Comparison of ENCODE assay signal across 30 cellular contexts in the genomic region with DNA sequence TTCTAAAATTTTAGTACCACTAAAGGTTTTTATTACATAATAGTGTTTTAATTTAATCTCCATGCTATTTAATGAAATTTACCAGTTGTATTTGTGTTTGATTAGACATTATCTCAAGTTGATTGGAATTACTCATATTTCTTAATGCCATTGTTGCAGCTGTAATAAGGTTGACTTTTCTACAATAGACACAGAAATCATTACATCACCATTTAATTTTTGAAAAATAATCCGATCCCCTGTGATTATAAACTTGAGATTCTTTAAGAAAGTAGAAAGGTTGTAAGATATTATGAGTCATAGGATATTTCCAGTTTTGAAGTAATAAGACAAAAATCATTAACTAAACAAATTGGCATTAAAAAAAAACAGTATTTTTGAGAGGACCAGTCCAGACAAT.
"Had no signal": no experiment of that assay in that cellular context is flagged by ENCODE, and none has a peak within 500 bp of the region (broad histone marks: within the 10 kb centered on the region; RNA-seq: fewer than 3 reads in every experiment).

No MANE protein-coding gene starts in this region.

- DNase-seq: activated CD4-positive, alpha-beta memory T cell treated with anti-CD3 and anti-CD28 coated beads, Interleukin-2, amount 10 ng/mL, durations not matched to agents 7 days and 5 days; activated CD4-positive, alpha-beta T cell treated with anti-CD3 and anti-CD28 coated beads for 4 hours; activated CD4-positive, alpha-beta T cell treated with anti-CD3 and anti-CD28 coated beads, Interleukin-2, amount 10 ng/mL, durations not matched to agents 7 days and 5 days; activated CD4-positive, alpha-beta T cell treated with anti-CD3 and anti-CD28 coated beads, Interleukin-2, amount 50 U/mL, for 4 hours; activated CD4-positive, CD25-positive, alpha-beta regulatory T cell; activated CD4-positive, CD25-positive, alpha-beta regulatory T cell treated with anti-CD3 and anti-CD28 coated beads, Interleukin-2, amount 50 U/mL, for 72 hours; activated CD8-positive, alpha-beta memory T cell treated with anti-CD3 and anti-CD28 coated beads, Interleukin-2, amount 50 U/mL, for 48 hours; activated gamma-delta T cell; activated naive CD4-positive, alpha-beta T cell; activated naive CD4-positive, alpha-beta T cell treated with anti-CD3 and anti-CD28 coated beads, Interleukin-2, amount 10 ng/mL, durations not matched to agents 7 days and 5 days; activated naive CD8-positive, alpha-beta T cell treated with anti-CD3 and anti-CD28 coated beads, Interleukin-2, amount 10 ng/mL, durations not matched to agents 7 days and 5 days; activated T-cell treated with anti-CD3 and anti-CD28 coated beads for 4 hours; activated T-cell treated with anti-CD3 and anti-CD28 coated beads, Interleukin-2, amount 50 U/mL, for 24 hours; activated T-cell treated with anti-CD3 and anti-CD28 coated beads, Interleukin-2, amount 50 U/mL, for 72 hours; brain microvascular endothelial cell; cortex of kidney; dermis blood vessel endothelial cell; effector CD4-positive, alpha-beta T cell; effector memory CD8-positive, alpha-beta T cell; erythroblast; foreskin keratinocyte; gastrocnemius medialis; glutamatergic neuron; heart left ventricle; T-helper 2 cell had no signal

- H3K27ac ChIP-seq: ascending aorta, brain microvascular endothelial cell, esophagus muscularis mucosa, foreskin keratinocyte, gastrocnemius medialis, heart left ventricle had no signal

- H3K9me3 Mint-ChIP-seq: activated CD4-positive, alpha-beta memory T cell treated with anti-CD3 and anti-CD28 coated beads, Interleukin-2, amount 10 ng/mL, durations not matched to agents 7 days and 5 days; activated naive CD4-positive, alpha-beta T cell treated with anti-CD3 and anti-CD28 coated beads, Interleukin-2, amount 10 ng/mL, durations not matched to agents 7 days and 5 days had no signal

- ATAC-seq: activated naive CD4-positive, alpha-beta T cell treated with anti-CD3 and anti-CD28 coated beads, Interleukin-2, amount 50 U/mL, for 72 hours; activated T-cell treated with anti-CD3 and anti-CD28 coated beads, Interleukin-2, amount 50 U/mL, for 72 hours; effector memory CD8-positive, alpha-beta T cell; foreskin keratinocyte; gastrocnemius medialis; heart left ventricle had no signal

- H3K4me1 Mint-ChIP-seq: activated CD4-positive, alpha-beta memory T cell treated with anti-CD3 and anti-CD28 coated beads, Interleukin-2, amount 10 ng/mL, durations not matched to agents 7 days and 5 days; activated CD4-positive, alpha-beta T cell treated with anti-CD3 and anti-CD28 coated beads, Interleukin-2, amount 10 ng/mL, durations not matched to agents 7 days and 5 days; activated naive CD4-positive, alpha-beta T cell treated with anti-CD3 and anti-CD28 coated beads, Interleukin-2, amount 10 ng/mL, durations not matched to agents 7 days and 5 days; activated naive CD8-positive, alpha-beta T cell treated with anti-CD3 and anti-CD28 coated beads, Interleukin-2, amount 10 ng/mL, durations not matched to agents 7 days and 5 days; central memory CD8-positive, alpha-beta T cell had no signal

- H3K27ac Mint-ChIP-seq: activated CD4-positive, alpha-beta memory T cell treated with anti-CD3 and anti-CD28 coated beads, Interleukin-2, amount 10 ng/mL, durations not matched to agents 7 days and 5 days; activated CD4-positive, alpha-beta T cell treated with anti-CD3 and anti-CD28 coated beads, Interleukin-2, amount 10 ng/mL, durations not matched to agents 7 days and 5 days; activated naive CD4-positive, alpha-beta T cell treated with anti-CD3 and anti-CD28 coated beads, Interleukin-2, amount 10 ng/mL, durations not matched to agents 7 days and 5 days; activated naive CD4-positive, alpha-beta T cell treated with anti-CD3 and anti-CD28 coated beads, Interleukin-2, amount 50 U/mL, for 72 hours; activated naive CD8-positive, alpha-beta T cell treated with anti-CD3 and anti-CD28 coated beads, Interleukin-2, amount 10 ng/mL, durations not matched to agents 7 days and 5 days; activated T-cell treated with anti-CD3 and anti-CD28 coated beads, Interleukin-2, amount 50 U/mL, for 24 hours; activated T-cell treated with anti-CD3 and anti-CD28 coated beads, Interleukin-2, amount 50 U/mL, for 72 hours; effector memory CD8-positive, alpha-beta T cell had no signal

- H3K9me3 ChIP-seq: ascending aorta, esophagus muscularis mucosa, gastrocnemius medialis, heart left ventricle had no signal

- H3K27me3 ChIP-seq: ascending aorta, brain microvascular endothelial cell, esophagus muscularis mucosa, foreskin keratinocyte, gastrocnemius medialis, heart left ventricle had no signal

- H3K36me3 ChIP-seq: ascending aorta, brain microvascular endothelial cell, esophagus muscularis mucosa, gastrocnemius medialis, heart left ventricle had no signal

- H3K27me3 Mint-ChIP-seq: activated CD4-positive, alpha-beta memory T cell treated with anti-CD3 and anti-CD28 coated beads, Interleukin-2, amount 10 ng/mL, durations not matched to agents 7 days and 5 days; activated CD4-positive, alpha-beta T cell treated with anti-CD3 and anti-CD28 coated beads, Interleukin-2, amount 10 ng/mL, durations not matched to agents 7 days and 5 days; activated naive CD4-positive, alpha-beta T cell treated with anti-CD3 and anti-CD28 coated beads, Interleukin-2, amount 10 ng/mL, durations not matched to agents 7 days and 5 days; activated T-cell treated with anti-CD3 and anti-CD28 coated beads, Interleukin-2, amount 50 U/mL, for 24 hours; central memory CD8-positive, alpha-beta T cell; effector memory CD8-positive, alpha-beta T cell had no signal

- H3K4me3 ChIP-seq: ascending aorta, esophagus muscularis mucosa, gastrocnemius medialis, heart left ventricle had no signal

- H3K36me3 Mint-ChIP-seq: activated naive CD4-positive, alpha-beta T cell treated with anti-CD3 and anti-CD28 coated beads, Interleukin-2, amount 10 ng/mL, durations not matched to agents 7 days and 5 days; activated naive CD4-positive, alpha-beta T cell treated with anti-CD3 and anti-CD28 coated beads, Interleukin-2, amount 50 U/mL, for 72 hours; activated naive CD8-positive, alpha-beta T cell treated with anti-CD3 and anti-CD28 coated beads, Interleukin-2, amount 10 ng/mL, durations not matched to agents 7 days and 5 days had no signal

- H3K4me1 ChIP-seq: ascending aorta, foreskin keratinocyte had no signal

- FAIRE-seq: bronchial epithelial cell had no signal

- H3K4me3 Mint-ChIP-seq: activated CD4-positive, alpha-beta memory T cell treated with anti-CD3 and anti-CD28 coated beads, Interleukin-2, amount 10 ng/mL, durations not matched to agents 7 days and 5 days; activated CD4-positive, alpha-beta T cell treated with anti-CD3 and anti-CD28 coated beads, Interleukin-2, amount 10 ng/mL, durations not matched to agents 7 days and 5 days; activated naive CD4-positive, alpha-beta T cell treated with anti-CD3 and anti-CD28 coated beads, Interleukin-2, amount 10 ng/mL, durations not matched to agents 7 days and 5 days; activated naive CD8-positive, alpha-beta T cell treated with anti-CD3 and anti-CD28 coated beads, Interleukin-2, amount 10 ng/mL, durations not matched to agents 7 days and 5 days; activated T-cell treated with anti-CD3 and anti-CD28 coated beads, Interleukin-2, amount 50 U/mL, for 24 hours; activated T-cell treated with anti-CD3 and anti-CD28 coated beads, Interleukin-2, amount 50 U/mL, for 72 hours; central memory CD8-positive, alpha-beta T cell; effector memory CD8-positive, alpha-beta T cell had no signal
